Comparison of ENCODE assay signal across 14 cellular contexts in genomic region chr5:55002166-55002565, GRCh38. TPM values are rescaled to one million over a fixed set of nuclear protein-coding genes. Genes with fewer than 3 reads are reported as not detected.
A peak's percentile ranks its signal among the peaks of the same experiment; 100 is the strongest.
DNase-seq lines count a peak whose midpoint lies in the region; ATAC-seq and TF ChIP-seq lines count a peak whose summit lies in the region.
"Not testable (repeated sequence)": the region's sequence is repeated elsewhere in the genome, so short reads cannot be mapped to it uniquely, and the experiment has no call there.
"Had no signal": no experiment of that assay in that cellular context is flagged by ENCODE, and none has a peak within 500 bp of the region (broad histone marks: within the 10 kb centered on the region; RNA-seq: fewer than 3 reads in every experiment).

No MANE protein-coding gene starts in this region.

- H3K9me3 ChIP-seq in CD4-positive, alpha-beta T cell (ENCODE audit: control insufficient read depth, low read length); DND-41 (ENCODE audit: insufficient read depth, low read length, severe bottlenecking): not testable (repeated sequence)

- peaks cover 24% of the 10 kb centered on the region for H3K4me1 Mint-ChIP-seq in CD4-positive, alpha-beta T cell (ENCODE audit: low read depth)
- peaks cover 38% of the 10 kb centered on the region for H3K4me1 Mint-ChIP-seq in T-helper 1 cell treated with Interleukin-12 subunit alpha and Interleukin-12 subunit beta and Interleukin-4 antibody, amounts not matched to agents 30 μg/mL and 1 μg/mL, for 36 hours (ENCODE audit: low read depth)
- H3K4me1 Mint-ChIP-seq in activated CD4-positive, alpha-beta T cell treated with anti-CD3 and anti-CD28 coated beads, Interleukin-2, amount 10 ng/mL, durations not matched to agents 7 days and 5 days = peaks cover 29% of the 10 kb centered on the region
- peaks cover 24% of the 10 kb centered on the region for H3K4me1 Mint-ChIP-seq in activated CD8-positive, alpha-beta T cell treated with anti-CD3 and anti-CD28 coated beads, Interleukin-2, amount 10 ng/mL, durations not matched to agents 7 days and 5 days (ENCODE audit: low read depth)
- H3K4me1 Mint-ChIP-seq in activated naive CD8-positive, alpha-beta T cell (ENCODE audit: low read depth) = peaks cover 22% of the 10 kb centered on the region
- H3K4me1 Mint-ChIP-seq in central memory CD8-positive, alpha-beta T cell = peaks cover 54% of the 10 kb centered on the region

- not testable (repeated sequence) for H3K4me3 Mint-ChIP-seq in CD4-positive, alpha-beta T cell; T-helper 1 cell treated with Interleukin-12 subunit alpha and Interleukin-12 subunit beta and Interleukin-4 antibody, amounts not matched to agents 30 μg/mL and 1 μg/mL, for 36 hours; activated CD4-positive, alpha-beta T cell treated with anti-CD3 and anti-CD28 coated beads, Interleukin-2, amount 10 ng/mL, durations not matched to agents 7 days and 5 days; activated CD8-positive, alpha-beta T cell treated with anti-CD3 and anti-CD28 coated beads, Interleukin-2, amount 10 ng/mL, durations not matched to agents 7 days and 5 days
- H3K4me3 Mint-ChIP-seq in activated naive CD8-positive, alpha-beta T cell = peak overlapping the region; percentile 20
- peak overlapping the region; percentile 23 for H3K4me3 Mint-ChIP-seq in central memory CD8-positive, alpha-beta T cell

- H3K4me3 ChIP-seq in DND-41 (ENCODE audit: low read depth in 1 of 2, low read length in 2 of 2) = not testable (repeated sequence)

- H3K9ac ChIP-seq in DND-41 (ENCODE audit: low read depth, low read length) = not testable (repeated sequence)

- POLR2A ChIA-PET in CD4-positive, alpha-beta T cell (lab: Charles Lee); activated CD4-positive, alpha-beta T cell treated with anti-CD3 and anti-CD28 coated beads, Interleukin-2, amount 10 ng/mL, durations not matched to agents 7 days and 5 days (lab: Charles Lee); activated CD8-positive, alpha-beta T cell treated with anti-CD3 and anti-CD28 coated beads, Interleukin-2, amount 10 ng/mL, durations not matched to agents 7 days and 5 days (lab: Charles Lee): not testable (repeated sequence)

- not testable (repeated sequence) for H3K27me3 ChIP-seq in CD4-positive, alpha-beta T cell (ENCODE audit: control insufficient read depth, insufficient read depth, low read length); DND-41 (ENCODE audit: insufficient read depth, low read length, poor library complexity)

- not testable (repeated sequence) for H3K4me2 ChIP-seq in DND-41 (ENCODE audit: insufficient read depth, low read length)

- not testable (repeated sequence) for H4K20me1 ChIP-seq in DND-41 (ENCODE audit: insufficient read depth, low read length)

- ATAC-seq in CD4-positive, alpha-beta T cell (ENCODE audit: poor library complexity); DND-41 (ENCODE audit: insufficient read depth, low read depth); activated CD8-positive, alpha-beta T cell treated with anti-CD3 and anti-CD28 coated beads, Interleukin-2, amount 10 ng/mL, durations not matched to agents 7 days and 5 days; central memory CD8-positive, alpha-beta T cell (replicated peaks; ENCODE audit: extremely low read depth, poor library complexity, severe bottlenecking): not testable (repeated sequence)

- not testable (repeated sequence) for H3K36me3 Mint-ChIP-seq in CD4-positive, alpha-beta T cell (ENCODE audit: low read depth); activated naive CD8-positive, alpha-beta T cell; central memory CD8-positive, alpha-beta T cell (ENCODE audit: insufficient read depth)
- H3K36me3 Mint-ChIP-seq in T-helper 1 cell treated with Interleukin-12 subunit alpha and Interleukin-12 subunit beta and Interleukin-4 antibody, amounts not matched to agents 30 μg/mL and 1 μg/mL, for 36 hours (ENCODE audit: low read depth) = peaks cover 24% of the 10 kb centered on the region
- H3K36me3 Mint-ChIP-seq in activated CD4-positive, alpha-beta T cell treated with anti-CD3 and anti-CD28 coated beads, Interleukin-2, amount 10 ng/mL, durations not matched to agents 7 days and 5 days (ENCODE audit: low read depth) = peaks cover 24% of the 10 kb centered on the region
- peaks cover 23% of the 10 kb centered on the region for H3K36me3 Mint-ChIP-seq in activated CD8-positive, alpha-beta T cell treated with anti-CD3 and anti-CD28 coated beads, Interleukin-2, amount 10 ng/mL, durations not matched to agents 7 days and 5 days (ENCODE audit: low read depth)

- peaks cover 12% of the 10 kb centered on the region for H3K4me1 ChIP-seq in DND-41 (ENCODE audit: insufficient read depth, low read length)

- not testable (repeated sequence) for DNase-seq in CD4-positive, alpha-beta T cell; DND-41; activated CD4-positive, alpha-beta T cell treated with anti-CD3 and anti-CD28 coated beads, Interleukin-2, amount 10 ng/mL, durations not matched to agents 7 days and 5 days; activated CD8-positive, alpha-beta T cell treated with anti-CD3 and anti-CD28 coated beads, Interleukin-2, amount 10 ng/mL, durations not matched to agents 7 days and 5 days; central memory CD8-positive, alpha-beta T cell (ENCODE audit: low spot score in 2 of 2)

- peak overlapping the region; percentile 56 for H3K27ac Mint-ChIP-seq in CD4-positive, alpha-beta T cell
- H3K27ac Mint-ChIP-seq in T-helper 1 cell treated with Interleukin-12 subunit alpha and Interleukin-12 subunit beta and Interleukin-4 antibody, amounts not matched to agents 30 μg/mL and 1 μg/mL, for 36 hours = peak overlapping the region; percentile 21
- peak overlapping the region; percentile 3 for H3K27ac Mint-ChIP-seq in activated CD4-positive, alpha-beta T cell treated with anti-CD3 and anti-CD28 coated beads, Interleukin-2, amount 10 ng/mL, durations not matched to agents 7 days and 5 days
- peak overlapping the region; percentile 10 for H3K27ac Mint-ChIP-seq in activated CD8-positive, alpha-beta T cell treated with anti-CD3 and anti-CD28 coated beads, Interleukin-2, amount 10 ng/mL, durations not matched to agents 7 days and 5 days
- peak overlapping the region; percentile 18 for H3K27ac Mint-ChIP-seq in activated naive CD8-positive, alpha-beta T cell
- not testable (repeated sequence) for H3K27ac Mint-ChIP-seq in central memory CD8-positive, alpha-beta T cell (ENCODE audit: low read depth)

- H3K27ac ChIP-seq in CD4-positive, alpha-beta T cell (ENCODE audit: low read depth, low read length) = not testable (repeated sequence)
- peak overlapping the region; percentile 50 for H3K27ac ChIP-seq in DND-41 (ENCODE audit: low read length)

- TF ChIP-seq CTCF in CD4-positive, alpha-beta T cell (IDR thresholded peaks at IDR 0.05); DND-41 (IDR thresholded peaks at IDR 0.05; ENCODE audit: borderline replicate concordance, extremely low read depth, low read length, poor library complexity, severe bottlenecking): not testable (repeated sequence)

- not testable (repeated sequence) for H3K9me3 Mint-ChIP-seq in CD4-positive, alpha-beta T cell; activated CD8-positive, alpha-beta T cell treated with anti-CD3 and anti-CD28 coated beads, Interleukin-2, amount 10 ng/mL, durations not matched to agents 7 days and 5 days (ENCODE audit: insufficient read depth); activated naive CD8-positive, alpha-beta T cell (ENCODE audit: low read depth); central memory CD8-positive, alpha-beta T cell
- peaks cover 34% of the 10 kb centered on the region for H3K9me3 Mint-ChIP-seq in T-helper 1 cell treated with Interleukin-12 subunit alpha and Interleukin-12 subunit beta and Interleukin-4 antibody, amounts not matched to agents 30 μg/mL and 1 μg/mL, for 36 hours
- peaks cover 22% of the 10 kb centered on the region for H3K9me3 Mint-ChIP-seq in activated CD4-positive, alpha-beta T cell treated with anti-CD3 and anti-CD28 coated beads, Interleukin-2, amount 10 ng/mL, durations not matched to agents 7 days and 5 days

- H2AFZ ChIP-seq in DND-41 (ENCODE audit: low read depth, low read length) = not testable (repeated sequence)

- H3K36me3 ChIP-seq in DND-41 (ENCODE audit: insufficient read depth, low read length) = not testable (repeated sequence)

- intact Hi-C loops in CD4-positive, alpha-beta T cell (cut with DNase I, micrococcal nuclease) = not testable (repeated sequence)

- H3K79me2 ChIP-seq in DND-41 (ENCODE audit: insufficient read depth, low read length) = not testable (repeated sequence)

- CTCF ChIA-PET in CD4-positive, alpha-beta T cell (lab: Charles Lee); activated CD8-positive, alpha-beta T cell treated with anti-CD3 and anti-CD28 coated beads, Interleukin-2, amount 10 ng/mL, durations not matched to agents 7 days and 5 days (lab: Charles Lee): not testable (repeated sequence)
- CTCF ChIA-PET in activated CD4-positive, alpha-beta T cell treated with anti-CD3 and anti-CD28 coated beads, Interleukin-2, amount 10 ng/mL, durations not matched to agents 7 days and 5 days (lab: Charles Lee) = interaction anchor here (1.2 kb wide), 1 partner anchor 13 kb away, joined by 4 read pairs; no protein-coding TSS in a partner anchor

- H3K27me3 Mint-ChIP-seq in CD4-positive, alpha-beta T cell; T-helper 1 cell treated with Interleukin-12 subunit alpha and Interleukin-12 subunit beta and Interleukin-4 antibody, amounts not matched to agents 30 μg/mL and 1 μg/mL, for 36 hours (ENCODE audit: low read depth); activated CD4-positive, alpha-beta T cell treated with anti-CD3 and anti-CD28 coated beads, Interleukin-2, amount 10 ng/mL, durations not matched to agents 7 days and 5 days; activated CD8-positive, alpha-beta T cell treated with anti-CD3 and anti-CD28 coated beads, Interleukin-2, amount 10 ng/mL, durations not matched to agents 7 days and 5 days (ENCODE audit: low read depth); activated naive CD8-positive, alpha-beta T cell; central memory CD8-positive, alpha-beta T cell: not testable (repeated sequence)

RNA-seq across cellular contexts. Expression of gene ESM1, which starts 16.8 kb away (rescaled TPM):
- not detected for total RNA-seq in CD4-positive, alpha-beta T cell
- not detected for total RNA-seq in activated CD4-positive, alpha-beta T cell treated with anti-CD3 and anti-CD28 coated beads, Interleukin-2, amount 10 ng/mL, durations not matched to agents 7 days and 5 days
- not detected for total RNA-seq in activated CD8-positive, alpha-beta T cell treated with anti-CD3 and anti-CD28 coated beads, Interleukin-2, amount 10 ng/mL, durations not matched to agents 7 days and 5 days
- total RNA-seq: A673, Calu3, G401, GM12878, H7 had no signal

RNA-seq across cellular contexts. Expression of gene GZMK, which starts 21.9 kb away (rescaled TPM):
- total RNA-seq in CD4-positive, alpha-beta T cell = 1 to 10 TPM; 4.5 to 7.0 TPM
- total RNA-seq in activated CD4-positive, alpha-beta T cell treated with anti-CD3 and anti-CD28 coated beads, Interleukin-2, amount 10 ng/mL, durations not matched to agents 7 days and 5 days = under 1 TPM in 1 of 2 experiments, not detected in 1; 0.27 TPM
- 1 to 10 TPM; 2.4 to 2.9 TPM for total RNA-seq in activated CD8-positive, alpha-beta T cell treated with anti-CD3 and anti-CD28 coated beads, Interleukin-2, amount 10 ng/mL, durations not matched to agents 7 days and 5 days
- total RNA-seq: A673, Calu3, G401, GM12878, H7, HFFc6, HT1080 had no signal
